ENCODE assay signal across 9 cellular contexts in genomic region chr2:227870710-227871374, GRCh38. TPM values are rescaled to one million over a fixed set of nuclear protein-coding genes. Genes with fewer than 3 reads are reported as not detected.
A peak's percentile ranks its signal among the peaks of the same experiment; 100 is the strongest.
DNase-seq lines count a peak whose midpoint lies in the region; ATAC-seq and TF ChIP-seq lines count a peak whose summit lies in the region.
"Had no signal": no experiment of that assay in that cellular context is flagged by ENCODE, and none has a peak within 500 bp of the region (broad histone marks: within the 10 kb centered on the region; RNA-seq: fewer than 3 reads in every experiment).

No MANE protein-coding gene starts in this region.

- peaks cover 17% of the 10 kb centered on the region for H3K4me1 ChIP-seq in osteoblast (ENCODE audit: insufficient read depth, low read length)

- H3K4me1 Mint-ChIP-seq in activated naive CD8-positive, alpha-beta T cell treated with anti-CD3 and anti-CD28 coated beads for 36 hours, result no peaks in the 10 kb centered on the region
- H3K4me1 Mint-ChIP-seq: central memory CD8-positive, alpha-beta T cell had no signal

- DNase-seq in RWPE1 (ENCODE audit: low spot score) (peak; percentile 88), fibroblast of peridontal ligament (ENCODE audit: extremely low read depth) (peak; percentile 58), osteoblast (ENCODE audit: insufficient read length, low spot score, missing footprints) (peak; percentile 93), NCI-H2196 (lab: John Stamatoyannopoulos, UW; ENCODE audit: unreplicated experiment) (no peak), posterior vena cava (ENCODE audit: low spot score) (no peak)
- no peak for DNase-seq in activated naive CD8-positive, alpha-beta T cell treated with anti-CD3 and anti-CD28 coated beads for 36 hours

- peaks cover 56% of the 10 kb centered on the region for H3K27me3 Mint-ChIP-seq in activated naive CD8-positive, alpha-beta T cell treated with anti-CD3 and anti-CD28 coated beads for 36 hours

- no peak overlapping the region for H3K4me3 Mint-ChIP-seq in activated naive CD8-positive, alpha-beta T cell treated with anti-CD3 and anti-CD28 coated beads for 36 hours
- H3K4me3 Mint-ChIP-seq: central memory CD8-positive, alpha-beta T cell had no signal

- POLR2A ChIA-PET in RWPE1 (lab: Yijun Ruan, JAX; ENCODE audit: low non-redundant PET), result no interaction called here

- no peaks in the 10 kb centered on the region for H3K9me3 Mint-ChIP-seq in activated naive CD8-positive, alpha-beta T cell treated with anti-CD3 and anti-CD28 coated beads for 36 hours
- H3K9me3 Mint-ChIP-seq: central memory CD8-positive, alpha-beta T cell had no signal

- CTCF ChIA-PET in RWPE1 (lab: Yijun Ruan, JAX), result interaction anchor here (1.2 kb wide), 1 partner anchor 97 kb away, joined by 6 read pairs; no protein-coding TSS in a partner anchor

- H3K36me3 Mint-ChIP-seq in activated naive CD8-positive, alpha-beta T cell treated with anti-CD3 and anti-CD28 coated beads for 36 hours, result no peaks in the 10 kb centered on the region

- H3K9me3 ChIP-seq in osteoblast (ENCODE audit: low read depth, low read length), result no peaks in the 10 kb centered on the region

- no peaks in the 10 kb centered on the region for H3K36me3 ChIP-seq in osteoblast (ENCODE audit: insufficient read depth, low read length)

- H3K4me3 ChIP-seq in osteoblast (ENCODE audit: insufficient read depth, low read length), result peak overlapping the region; percentile 68

- no peaks in the 10 kb centered on the region for H3K79me2 ChIP-seq in osteoblast (ENCODE audit: insufficient read depth, low read length)

- H3K27ac Mint-ChIP-seq in activated naive CD8-positive, alpha-beta T cell treated with anti-CD3 and anti-CD28 coated beads for 36 hours, result no peak overlapping the region

- ATAC-seq in GM18502 (IDR thresholded peaks at IDR 0.05; ENCODE audit: poor library complexity, unreplicated experiment) (peak; percentile 12), HG03025 (IDR thresholded peaks at IDR 0.05; ENCODE audit: low FRiP score, unreplicated experiment) (no peak)

- no peaks in the 10 kb centered on the region for H3K27me3 ChIP-seq in osteoblast (ENCODE audit: insufficient read depth, low read length)

- H3K4me2 ChIP-seq in osteoblast (ENCODE audit: insufficient read depth, low read length), result peak overlapping the region; percentile 82

- H3K27ac ChIP-seq in RWPE1 (peak overlapping the region; percentile 70), osteoblast (ENCODE audit: low read depth, low read length) (peak overlapping the region; percentile 92)

- H2AFZ ChIP-seq in osteoblast (ENCODE audit: low read length), result peak overlapping the region; percentile 95

- TF ChIP-seq CTCF in RWPE1 (conservative IDR thresholded peaks at IDR 0.05; ENCODE audit: low read depth) (no peak), osteoblast (IDR thresholded peaks at IDR 0.05; ENCODE audit: extremely low read depth, low read depth, low read length) (no peak)

- intact Hi-C loops in posterior vena cava (cut with DNase I), result no loop called here

- no peaks in the 10 kb centered on the region for H4K20me1 ChIP-seq in osteoblast (ENCODE audit: insufficient read depth, low read length)

RNA-seq across cellular contexts. Expression of gene DAW1, which starts 0.6 kb away (rescaled TPM):
- total RNA-seq in osteoblast, result under 0.01 TPM in 1 of 2 replicates, not detected in the other
- under 1 TPM in 1 of 2 donors, not detected in 1; 0.37 TPM for total RNA-seq in posterior vena cava
- total RNA-seq in activated naive CD8-positive, alpha-beta T cell treated with anti-CD3 and anti-CD28 coated beads for 36 hours, result not detected

RNA-seq across cellular contexts. Expression of gene CCL20, which starts 57.2 kb away (rescaled TPM):
- 1.1 and 1.2 TPM in 2 replicates for total RNA-seq in osteoblast
- total RNA-seq in posterior vena cava, result not detected
- 1 to 10 TPM; 3.1 to 4.4 TPM for total RNA-seq in activated naive CD8-positive, alpha-beta T cell treated with anti-CD3 and anti-CD28 coated beads for 36 hours

Comparison
In these comparisons a context has a peak if more than half of its experiments do, and no peak if none do; other contexts are left out.
1. DNase-seq: peak in RWPE1 (single experiment), fibroblast of peridontal ligament (single experiment) and osteoblast (single experiment); none in NCI-H2196 (single experiment), posterior vena cava (single experiment) and activated naive CD8-positive, alpha-beta T cell treated with anti-CD3 and anti-CD28 coated beads for 36 hours (single experiment).